Comparison of ENCODE assay signal across 9 cellular contexts in the genomic region with DNA sequence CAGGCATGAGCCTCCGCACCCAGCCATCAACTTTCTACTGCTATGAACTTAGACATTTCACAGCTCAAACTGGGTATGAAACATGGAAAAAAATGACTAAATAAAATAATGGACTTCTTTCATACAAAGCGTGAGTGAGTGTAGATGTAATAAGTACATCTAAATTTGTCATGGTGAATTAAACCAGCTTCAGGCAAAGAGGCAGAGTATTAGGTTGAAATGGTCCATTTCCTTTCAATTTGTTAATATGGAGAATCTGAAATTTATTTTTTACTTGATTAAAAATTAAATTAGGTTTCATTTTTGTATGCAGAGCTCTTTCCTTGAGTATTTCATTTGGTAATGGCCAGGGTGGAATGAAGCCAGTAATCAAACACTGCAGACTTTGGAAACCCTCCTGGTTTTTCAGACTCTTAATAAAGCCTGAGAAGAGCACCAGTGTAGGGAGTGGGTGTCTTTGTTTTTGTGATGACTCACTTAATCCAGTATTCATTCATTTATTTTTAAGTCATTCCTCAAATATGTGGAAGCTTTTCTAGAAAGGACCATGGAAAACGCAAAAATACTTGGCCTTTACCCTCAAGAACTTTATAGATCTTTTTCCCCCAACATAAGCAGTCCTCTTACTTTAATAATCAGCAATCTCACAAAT. TPM values are rescaled to one million over a fixed set of nuclear protein-coding genes. Genes with fewer than 3 reads are reported as not detected.
DNase-seq lines count a peak whose midpoint lies in the region; ATAC-seq and TF ChIP-seq lines count a peak whose summit lies in the region.
"Had no signal": no experiment of that assay in that cellular context is flagged by ENCODE, and none has a peak within 500 bp of the region (broad histone marks: within the 10 kb centered on the region; RNA-seq: fewer than 3 reads in every experiment).

No MANE protein-coding gene starts in this region.

- H3K36me3 ChIP-seq in HCT116 (ENCODE audit: control insufficient read depth in 1 of 2, insufficient read depth in 2 of 2, low read length in 2 of 2) (no peaks in the 10 kb centered on the region), suprapubic skin (peaks cover 16% of the 10 kb centered on the region)

- H3K27me3 ChIP-seq in HCT116 (ENCODE audit: insufficient read depth, low read length) (no peaks in the 10 kb centered on the region), right cardiac atrium (ENCODE audit: control insufficient read depth, insufficient read depth) (no peaks in the 10 kb centered on the region), suprapubic skin (no peaks in the 10 kb centered on the region)

- POLR2A ChIA-PET in HCT116 (lab: Charles Lee) = no interaction called here
- POLR2A ChIA-PET in MCF 10A (lab: Yijun Ruan, JAX) = interaction anchor here (0.6 to 1.3 kb wide), 6 partner anchors 13 to 178 kb away, joined by 3 to 5 read pairs (median 4); a partner anchor contains a TSS
- POLR2A ChIA-PET in activated CD8-positive, alpha-beta T cell treated with anti-CD3 and anti-CD28 coated beads, Interleukin-2, amount 10 ng/mL, durations not matched to agents 7 days and 5 days (lab: Charles Lee) = no interaction called here
- POLR2A ChIA-PET in activated CD8-positive, alpha-beta T cell treated with anti-CD3 and anti-CD28 coated beads for 36 hours (lab: Charles Lee) = no interaction called here

- H3K79me2 ChIP-seq in HCT116 (ENCODE audit: insufficient read depth, low read length) = no peaks in the 10 kb centered on the region

- TF ChIP-seq CTCF in HCT116 (IDR thresholded peaks at IDR 0.05 in 2 of 3, conservative IDR thresholded peaks at IDR 0.05 in 1 of 3; ENCODE audit: borderline replicate concordance in 1 of 3, insufficient read depth in 1 of 3, low read depth in 2 of 3, low read length in 2 of 3) (no peak), MCF 10A (IDR thresholded peaks at IDR 0.05; ENCODE audit: unreplicated experiment) (no peak), suprapubic skin (IDR thresholded peaks at IDR 0.05) (no peak)
- TF ChIP-seq CTCF in activated CD8-positive, alpha-beta T cell treated with anti-CD3 and anti-CD28 coated beads for 36 hours (IDR thresholded peaks at IDR 0.05) = no peak

- DNase-seq in HCT116 (ENCODE audit: low read depth, low spot score) (no peak), MCF 10A (ENCODE audit: unreplicated experiment) (peak; percentile 61), right cardiac atrium (no peak), suprapubic skin (ENCODE audit: low spot score in 2 of 2) (no peak), GOT3 (lab: John Stamatoyannopoulos, UW) (no peak)
- DNase-seq in effector memory CD8-positive, alpha-beta T cell = no peak
- DNase-seq in activated CD8-positive, alpha-beta T cell treated with anti-CD3 and anti-CD28 coated beads, Interleukin-2, amount 10 ng/mL, durations not matched to agents 7 days and 5 days = no peak
- DNase-seq in activated CD8-positive, alpha-beta T cell treated with anti-CD3 and anti-CD28 coated beads for 36 hours = no peak

- H3K9me3 Mint-ChIP-seq in MCF 10A (ENCODE audit: unreplicated experiment) = no peaks in the 10 kb centered on the region
- H3K9me3 Mint-ChIP-seq in effector memory CD8-positive, alpha-beta T cell = no peaks in the 10 kb centered on the region
- H3K9me3 Mint-ChIP-seq in activated CD8-positive, alpha-beta T cell treated with anti-CD3 and anti-CD28 coated beads, Interleukin-2, amount 10 ng/mL, durations not matched to agents 7 days and 5 days (ENCODE audit: insufficient read depth) = no peaks in the 10 kb centered on the region
- peaks cover 3% of the 10 kb centered on the region for H3K9me3 Mint-ChIP-seq in activated CD8-positive, alpha-beta T cell treated with anti-CD3 and anti-CD28 coated beads for 36 hours

- H3K27ac Mint-ChIP-seq in MCF 10A (ENCODE audit: low read depth, unreplicated experiment) = peak overlapping the region; percentile 39
- H3K27ac Mint-ChIP-seq in effector memory CD8-positive, alpha-beta T cell = no peak overlapping the region
- H3K27ac Mint-ChIP-seq in activated CD8-positive, alpha-beta T cell treated with anti-CD3 and anti-CD28 coated beads, Interleukin-2, amount 10 ng/mL, durations not matched to agents 7 days and 5 days = no peak overlapping the region
- H3K27ac Mint-ChIP-seq in activated CD8-positive, alpha-beta T cell treated with anti-CD3 and anti-CD28 coated beads for 36 hours = no peak overlapping the region
- H3K27ac Mint-ChIP-seq: activated naive CD8-positive, alpha-beta T cell had no signal

- H4K20me1 ChIP-seq in HCT116 (ENCODE audit: insufficient read depth) = no peaks in the 10 kb centered on the region

- ATAC-seq in HCT116 (peak; percentile 34; the same call in 1 of the 2 replicates), right cardiac atrium (peak; percentile 84 to 85)
- ATAC-seq in effector memory CD8-positive, alpha-beta T cell (replicated peaks) = no peak
- no peak for ATAC-seq in activated CD8-positive, alpha-beta T cell treated with anti-CD3 and anti-CD28 coated beads, Interleukin-2, amount 10 ng/mL, durations not matched to agents 7 days and 5 days
- no peak for ATAC-seq in activated CD8-positive, alpha-beta T cell treated with anti-CD3 and anti-CD28 coated beads for 36 hours

- no peaks in the 10 kb centered on the region for H3K27me3 Mint-ChIP-seq in MCF 10A (ENCODE audit: insufficient read depth, unreplicated experiment)
- no peaks in the 10 kb centered on the region for H3K27me3 Mint-ChIP-seq in effector memory CD8-positive, alpha-beta T cell
- H3K27me3 Mint-ChIP-seq in activated CD8-positive, alpha-beta T cell treated with anti-CD3 and anti-CD28 coated beads, Interleukin-2, amount 10 ng/mL, durations not matched to agents 7 days and 5 days (ENCODE audit: low read depth) = no peaks in the 10 kb centered on the region
- H3K27me3 Mint-ChIP-seq in activated CD8-positive, alpha-beta T cell treated with anti-CD3 and anti-CD28 coated beads for 36 hours = no peaks in the 10 kb centered on the region
- H3K27me3 Mint-ChIP-seq: activated naive CD8-positive, alpha-beta T cell had no signal

- H3K27ac ChIP-seq in HCT116 (ENCODE audit: low read depth, low read length) (peak overlapping the region; percentile 36; the same call in 1 of the 2 replicates), right cardiac atrium (ENCODE audit: low read length) (no peak overlapping the region), suprapubic skin (peak overlapping the region; percentile 48)

- peak overlapping the region; percentile 8 for H3K4me2 ChIP-seq in HCT116 (ENCODE audit: low read length)

- no peaks in the 10 kb centered on the region for H3K36me3 Mint-ChIP-seq in MCF 10A (ENCODE audit: insufficient read depth, unreplicated experiment)
- no peaks in the 10 kb centered on the region for H3K36me3 Mint-ChIP-seq in effector memory CD8-positive, alpha-beta T cell (ENCODE audit: insufficient read depth)
- no peaks in the 10 kb centered on the region for H3K36me3 Mint-ChIP-seq in activated CD8-positive, alpha-beta T cell treated with anti-CD3 and anti-CD28 coated beads, Interleukin-2, amount 10 ng/mL, durations not matched to agents 7 days and 5 days (ENCODE audit: low read depth)
- H3K36me3 Mint-ChIP-seq in activated CD8-positive, alpha-beta T cell treated with anti-CD3 and anti-CD28 coated beads for 36 hours (ENCODE audit: low read depth) = peaks cover 12% of the 10 kb centered on the region

- TF ChIP-seq RAD21 in HCT116 (IDR thresholded peaks at IDR 0.05; ENCODE audit: low read depth) = no peak

- H3K9me3 ChIP-seq in HCT116 (ENCODE audit: control insufficient read depth in 1 of 2, insufficient read depth in 1 of 2, low read depth in 1 of 2, low read length in 2 of 2) (no peaks in the 10 kb centered on the region), right cardiac atrium (ENCODE audit: control insufficient read depth, low read length) (no peaks in the 10 kb centered on the region), suprapubic skin (no peaks in the 10 kb centered on the region)

- CTCF ChIA-PET in HCT116 (lab: Charles Lee) = interaction anchor here (1.1 to 1.6 kb wide), 2 partner anchors 18 to 20 kb away, joined by 3 to 7 read pairs; no protein-coding TSS in a partner anchor
- CTCF ChIA-PET in MCF 10A (lab: Yijun Ruan, JAX) = interaction anchor here (0.8 to 4.8 kb wide), 5 partner anchors 18 to 173 kb away, joined by 3 to 42 read pairs (median 7); no protein-coding TSS in a partner anchor
- CTCF ChIA-PET in activated CD8-positive, alpha-beta T cell treated with anti-CD3 and anti-CD28 coated beads, Interleukin-2, amount 10 ng/mL, durations not matched to agents 7 days and 5 days (lab: Charles Lee) = interaction anchor here (0.7 to 0.9 kb wide), 2 partner anchors 90 to 169 kb away, joined by 3 to 4 read pairs; no protein-coding TSS in a partner anchor
- CTCF ChIA-PET in activated CD8-positive, alpha-beta T cell treated with anti-CD3 and anti-CD28 coated beads for 36 hours (lab: Charles Lee) = interaction anchor here (0.6 to 2.8 kb wide), 3 partner anchors 20 to 600 kb away, joined by 3 to 16 read pairs (median 3); no protein-coding TSS in a partner anchor

- H3K9me2 ChIP-seq in HCT116 (ENCODE audit: insufficient read depth) = no peaks in the 10 kb centered on the region

- no peak overlapping the region for H3K4me3 Mint-ChIP-seq in MCF 10A (ENCODE audit: unreplicated experiment)
- H3K4me3 Mint-ChIP-seq in effector memory CD8-positive, alpha-beta T cell = no peak overlapping the region
- H3K4me3 Mint-ChIP-seq in activated CD8-positive, alpha-beta T cell treated with anti-CD3 and anti-CD28 coated beads, Interleukin-2, amount 10 ng/mL, durations not matched to agents 7 days and 5 days = no peak overlapping the region
- no peak overlapping the region for H3K4me3 Mint-ChIP-seq in activated CD8-positive, alpha-beta T cell treated with anti-CD3 and anti-CD28 coated beads for 36 hours
- H3K4me3 Mint-ChIP-seq: activated naive CD8-positive, alpha-beta T cell had no signal

- 61% methylated on average over 3 of the region's 3 CpGs for WGBS in right cardiac atrium
- WGBS in suprapubic skin = 67% methylated on average over 3 of the region's 3 CpGs

- RAD21 ChIA-PET in HCT116 (lab: Charles Lee; ENCODE audit: low non-redundant PET in 1 of 2, low total read pairs in 2 of 2, uncharacterized antibody in 2 of 2, unreplicated experiment in 2 of 2) = no interaction called here

- no peak overlapping the region for H3K9ac ChIP-seq in HCT116 (ENCODE audit: low read length)

- peaks cover 10 to 17% of the 10 kb centered on the region in 2 experiments for H3K4me1 ChIP-seq in HCT116 (ENCODE audit: control insufficient read depth in 1 of 2, insufficient read depth in 2 of 2, low read length in 2 of 2)
- H3K4me1 ChIP-seq in right cardiac atrium (ENCODE audit: control insufficient read depth, insufficient read depth, low read length) = peaks cover 2% of the 10 kb centered on the region
- peaks cover 32% of the 10 kb centered on the region for H3K4me1 ChIP-seq in suprapubic skin

- no TSS peak for BruUV-seq in HCT116 (replicated peaks; lab: Mats Ljungman, UMichigan)
- BruUV-seq in MCF 10A (replicated peaks; lab: Mats Ljungman, UMichigan) = no TSS peak

- TF ChIP-seq POLR2A in HCT116 (IDR thresholded peaks at IDR 0.05; ENCODE audit: borderline replicate concordance, extremely low read depth, insufficient read depth, insufficient read length) (no peak), suprapubic skin (IDR thresholded peaks at IDR 0.05) (no peak)

- no peak overlapping the region for H3K4me3 ChIP-seq in HCT116 (replicated peaks in 1 of 2; ENCODE audit: low read depth in 1 of 2, low read length in 2 of 2)
- H3K4me3 ChIP-seq in right cardiac atrium (ENCODE audit: low read length) = no peak overlapping the region
- H3K4me3 ChIP-seq in suprapubic skin = no peak overlapping the region

- intact Hi-C loops in HCT116 (cut with micrococcal nuclease) (no loop called here), MCF 10A (cut with micrococcal nuclease) (no loop called here), right cardiac atrium (cut with DNase I) (no loop called here)
- intact Hi-C loops in activated CD8-positive, alpha-beta T cell treated with anti-CD3 and anti-CD28 coated beads for 36 hours (cut with micrococcal nuclease) = no loop called here

- no peak overlapping the region for H2AFZ ChIP-seq in HCT116 (ENCODE audit: low read depth, low read length, poor library complexity, severe bottlenecking)

- no peak for TF ChIP-seq EP300 in suprapubic skin (IDR thresholded peaks at IDR 0.05)

- H3K4me1 Mint-ChIP-seq in MCF 10A (ENCODE audit: insufficient read depth, unreplicated experiment) = peaks cover 18% of the 10 kb centered on the region
- no peaks in the 10 kb centered on the region for H3K4me1 Mint-ChIP-seq in effector memory CD8-positive, alpha-beta T cell (ENCODE audit: low read depth in 2 of 2)
- no peaks in the 10 kb centered on the region for H3K4me1 Mint-ChIP-seq in activated CD8-positive, alpha-beta T cell treated with anti-CD3 and anti-CD28 coated beads, Interleukin-2, amount 10 ng/mL, durations not matched to agents 7 days and 5 days (ENCODE audit: low read depth)
- no peaks in the 10 kb centered on the region for H3K4me1 Mint-ChIP-seq in activated CD8-positive, alpha-beta T cell treated with anti-CD3 and anti-CD28 coated beads for 36 hours (ENCODE audit: low read depth)

RNA-seq across cellular contexts. Expression of a gene that starts 49.2 kb away (rescaled TPM):
- 5.7 TPM for total RNA-seq in HCT116 (2021; ENCODE audit: unreplicated experiment)
- 3.0 and 5.0 TPM in 2 replicates for polyA plus RNA-seq in HCT116 (2012)
- 13.0 and 15.5 TPM in 2 replicates for total RNA-seq in MCF 10A (2022)
- total RNA-seq in right cardiac atrium = 1 to 10 TPM; 3.4 to 7.4 (median 3.7) TPM
- 0.97 TPM for polyA plus RNA-seq in right cardiac atrium
- total RNA-seq in suprapubic skin = 1 to 10 TPM in 2 of 4 donors, under 1 TPM in 2; 0.80 to 1.6 (median 1.1) TPM
- total RNA-seq in activated CD8-positive, alpha-beta T cell treated with anti-CD3 and anti-CD28 coated beads, Interleukin-2, amount 10 ng/mL, durations not matched to agents 7 days and 5 days = 1 to 10 TPM; 2.7 to 5.8 TPM
- 1 to 10 TPM; 2.5 to 2.9 TPM for total RNA-seq in activated CD8-positive, alpha-beta T cell treated with anti-CD3 and anti-CD28 coated beads for 36 hours

Comparison
In these comparisons a context has a peak if more than half of its experiments do, and no peak if none do; other contexts are left out.
1. ATAC-seq: peak in HCT116 (single experiment) and right cardiac atrium (2 of 2); none in effector memory CD8-positive, alpha-beta T cell (single experiment), activated CD8-positive, alpha-beta T cell treated with anti-CD3 and anti-CD28 coated beads, Interleukin-2, amount 10 ng/mL, durations not matched to agents 7 days and 5 days (single experiment) and activated CD8-positive, alpha-beta T cell treated with anti-CD3 and anti-CD28 coated beads for 36 hours (single experiment).